In the genomic region with DNA sequence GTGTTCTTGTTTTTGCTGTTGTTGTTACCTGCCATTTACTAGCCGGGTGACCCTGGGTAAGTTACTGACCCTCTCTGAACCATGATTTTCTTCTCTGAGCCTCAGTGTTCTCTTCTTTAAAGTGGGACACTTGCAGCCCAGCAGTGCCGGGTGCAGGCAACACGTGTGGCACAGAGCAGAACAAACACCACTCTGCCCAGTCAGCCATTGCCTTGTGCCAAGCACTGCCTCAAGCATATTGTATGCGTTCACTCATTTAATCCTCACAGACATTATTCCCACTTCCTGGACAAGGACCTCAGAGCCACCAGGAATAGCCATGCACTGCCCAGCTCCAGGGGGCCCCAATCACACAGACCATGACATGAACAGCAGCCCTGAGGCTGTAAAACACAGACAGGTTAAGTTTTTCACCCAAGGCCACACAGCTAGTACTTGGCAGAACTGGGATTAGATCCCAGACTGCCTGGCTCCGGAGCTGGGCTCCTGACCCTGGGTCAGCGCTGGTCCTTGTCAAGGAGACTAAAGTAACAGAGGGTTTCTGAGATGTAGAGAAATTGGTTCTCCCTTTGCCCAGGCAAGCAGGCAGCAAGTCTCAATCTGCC, we compare ENCODE assay signal across 14 cellular contexts.
"Had no signal": no experiment of that assay in that cellular context is flagged by ENCODE, and none has a peak within 500 bp of the region (broad histone marks: within the 10 kb centered on the region; RNA-seq: fewer than 3 reads in every experiment).

No MANE protein-coding gene starts in this region.

- H3K27ac ChIP-seq: right atrium auricular region had no signal

- H3K4me2 ChIP-seq: smooth muscle cell had no signal

- H3K4me3 ChIP-seq: right atrium auricular region, smooth muscle cell, transverse colon had no signal

- H3K27me3 ChIP-seq: right atrium auricular region, transverse colon had no signal

- DNase-seq: activated CD4-positive, alpha-beta T cell treated with anti-CD3 and anti-CD28 coated beads for 1 hour; activated CD4-positive, alpha-beta T cell treated with anti-CD3 and anti-CD28 coated beads, Interleukin-2, amount 50 U/mL, for 48 hours; activated gamma-delta T cell; activated naive CD8-positive, alpha-beta T cell treated with anti-CD3 and anti-CD28 coated beads, Interleukin-2, amount 10 ng/mL, durations not matched to agents 7 days and 5 days; activated T-cell treated with anti-CD3 and anti-CD28 coated beads, Interleukin-2, amount 50 U/mL, for 48 hours; aorta; kidney; left ventricle myocardium superior; substantia nigra; SW 1271; transverse colon had no signal

- ATAC-seq: left ventricle myocardium superior; stimulated activated memory B cell treated with anti-CD40 and anti-IgM and Interleukin-4, amounts not matched to agents 10 μg/mL and 1 μg/mL and 100 μg/mL, for 72 hours had no signal

- H3K36me3 ChIP-seq: right atrium auricular region, transverse colon had no signal

- H3K9me3 ChIP-seq: right atrium auricular region, transverse colon had no signal
